In the genomic region with DNA sequence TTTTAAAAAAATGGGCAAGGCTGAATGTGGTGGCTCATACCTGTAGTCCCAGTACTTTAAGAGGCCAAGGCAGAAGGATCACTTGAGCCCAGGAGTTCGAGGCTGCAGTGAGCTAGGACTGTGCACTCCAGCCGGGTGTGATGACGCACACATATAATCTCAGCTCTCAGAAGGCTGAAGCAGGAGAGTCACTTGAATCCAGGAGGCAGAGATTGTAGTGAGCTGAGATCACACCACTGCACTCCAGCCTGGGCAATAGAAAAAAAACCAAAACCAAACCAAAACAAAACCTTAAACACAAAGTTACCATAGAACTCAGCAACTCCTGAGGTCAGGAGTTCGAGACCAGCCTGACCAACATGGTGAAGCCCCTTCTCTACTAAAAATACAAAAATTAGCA, we compare ENCODE assay signal across 10 cellular contexts. TPM values are rescaled to one million over a fixed set of nuclear protein-coding genes. Genes with fewer than 3 reads are reported as not detected.
"Had no signal": no experiment of that assay in that cellular context is flagged by ENCODE, and none has a peak within 500 bp of the region (broad histone marks: within the 10 kb centered on the region; RNA-seq: fewer than 3 reads in every experiment).

No MANE protein-coding gene starts in this region.

RNA-seq across cellular contexts. Expression of gene NFILZ, which starts 6.6 kb away (rescaled TPM):
- total RNA-seq: activated CD4-positive, alpha-beta memory T cell treated with anti-CD3 and anti-CD28 coated beads, Interleukin-2, amount 10 ng/mL, durations not matched to agents 7 days and 5 days; activated CD8-positive, alpha-beta memory T cell treated with anti-CD3 and anti-CD28 coated beads, Interleukin-2, amount 10 ng/mL, durations not matched to agents 7 days and 5 days; body of pancreas; bronchial epithelial cell; MCF 10A; NCI-H460; RPMI7951; SJCRH30; T-helper 1 cell treated with Interleukin-12 subunit alpha and Interleukin-12 subunit beta and Interleukin-4 antibody, amounts not matched to agents 30 ng/mL and 1 ng/mL, for 36 hours; T-helper 2 cell treated with Interferon-gamma antibody and Interleukin-4, amounts not matched to agents 100 ng/mL and 5 ng/mL, for 36 hours had no signal

RNA-seq across cellular contexts. Expression of gene ADAMTS10, which starts 26.6 kb away (rescaled TPM):
- total RNA-seq: bronchial epithelial cell, MCF 10A, RPMI7951, SJCRH30 had no signal

RNA-seq across cellular contexts. Expression of gene MYO1F, which starts 59.8 kb away (rescaled TPM):
- total RNA-seq: bronchial epithelial cell had no signal
